Comparison of ENCODE assay signal across 2 cellular contexts in genomic region chr22:31486951-31487350, GRCh38.
TF ChIP-seq lines count a peak whose summit lies in the region.

No MANE protein-coding gene starts in this region.

TF ChIP-seq in HepG2, 621 proteins besides CTCF, POLR2A, EP300 and RAD21:
- TF ChIP-seq MAFK (conservative IDR thresholded peaks at IDR 0.05 in 1 of 2, IDR thresholded peaks at IDR 0.05 in 1 of 2; ENCODE audit: low read length in 2 of 2): peak; percentile 36 to 72; a peak in 3 of 4 replicates
- no peak for TF ChIP-seq IRF9 (CRISPR knock-in tag; IDR thresholded peaks at IDR 0.05; ENCODE audit: borderline replicate concordance)
- TF ChIP-seq MAFF (IDR thresholded peaks at IDR 0.05; ENCODE audit: low read depth, low read length): peak; percentile 53

TF ChIP-seq in GM12878, 131 proteins besides CTCF, POLR2A, EP300 and RAD21:
- TF ChIP-seq FOXM1 (IDR thresholded peaks at IDR 0.05; ENCODE audit: low read depth, low read length) (no peak), CREM (IDR thresholded peaks at IDR 0.05; ENCODE audit: low read depth) (no peak), YY1 (IDR thresholded peaks at IDR 0.05; ENCODE audit: low read depth, low read length) (no peak)
